11 cellular contexts compared by ENCODE assay signal in the genomic region with DNA sequence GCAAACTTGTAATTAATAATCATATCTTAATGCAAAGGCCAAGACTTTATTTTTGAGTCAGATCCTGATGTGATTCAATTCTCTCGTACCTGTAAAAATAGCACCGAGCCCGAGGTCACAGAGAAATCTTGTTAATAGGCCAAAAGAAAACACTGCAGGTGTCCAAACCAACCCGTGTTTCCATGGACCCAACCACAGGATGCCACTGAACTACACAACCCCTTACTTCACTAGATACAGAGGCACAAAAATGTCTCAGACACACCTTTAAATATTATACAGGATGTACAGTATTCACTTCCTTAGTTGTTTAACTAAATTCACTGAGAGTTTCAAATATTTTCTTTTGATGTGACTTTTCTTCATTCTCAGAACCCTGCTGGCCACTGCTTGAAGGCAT.
DNase-seq lines count a peak whose midpoint lies in the region; ATAC-seq and FAIRE-seq lines count a peak whose summit lies in the region.
"Had no signal": no experiment of that assay in that cellular context is flagged by ENCODE, and none has a peak within 500 bp of the region (broad histone marks: within the 10 kb centered on the region; RNA-seq: fewer than 3 reads in every experiment).

No MANE protein-coding gene starts in this region.

- peak; percentile 76 for FAIRE-seq in GM18507 (lab: Jason Lieb, UNC)

- H3K4me3 ChIP-seq in Karpas-422 (ENCODE audit: low read length): peak overlapping the region; percentile 51
- H3K4me3 ChIP-seq: right atrium auricular region had no signal

- no peaks in the 10 kb centered on the region for H3K9me2 ChIP-seq in Karpas-422 (replicated peaks; ENCODE audit: insufficient read depth, low read length)

- peak overlapping the region; percentile 90 for H2AFZ ChIP-seq in Karpas-422 (ENCODE audit: low read length)

- no peaks in the 10 kb centered on the region for H3K79me2 ChIP-seq in Karpas-422 (ENCODE audit: low read length)

- H3K9me3 ChIP-seq in Karpas-422 (ENCODE audit: low read length): no peaks in the 10 kb centered on the region
- H3K9me3 ChIP-seq: BE2C, right atrium auricular region had no signal

- DNase-seq in GM18507 (ENCODE audit: extremely low spot score, insufficient read length, low read depth) (peak; percentile 15), Karpas-422 (peak; percentile 76), NCI-H446 treated with DMSO at 0.1 percent for 48 hours (lab: John Stamatoyannopoulos, UW) (no peak), iPS-NIHi7 (ENCODE audit: extremely low spot score) (no peak), SW480 (ENCODE audit: low spot score) (no peak), posterior cingulate gyrus (no peak)
- DNase-seq: BE2C, H7 had no signal

- no peaks in the 10 kb centered on the region for H3K27me3 ChIP-seq in Karpas-422 (ENCODE audit: low read length)
- H3K27me3 ChIP-seq: BE2C, right atrium auricular region had no signal

- peaks cover 72% of the 10 kb centered on the region for H3K4me1 ChIP-seq in Karpas-422 (ENCODE audit: low read length)
- H3K4me1 ChIP-seq: BE2C, right atrium auricular region had no signal

- no peaks in the 10 kb centered on the region for H4K20me1 ChIP-seq in Karpas-422 (ENCODE audit: insufficient read depth, low read depth, low read length)

- H3K27ac ChIP-seq in Karpas-422 (ENCODE audit: low read length): peak overlapping the region; percentile 97
- H3K27ac ChIP-seq: right atrium auricular region had no signal

- peak; percentile 30 for ATAC-seq in GM21381 (IDR thresholded peaks at IDR 0.05; ENCODE audit: unreplicated experiment)
- peak; percentile 44 for ATAC-seq in HG02973 (IDR thresholded peaks at IDR 0.05; ENCODE audit: unreplicated experiment)

- no peaks in the 10 kb centered on the region for H3K36me3 ChIP-seq in Karpas-422 (ENCODE audit: insufficient read depth, low read length)
- H3K36me3 ChIP-seq: BE2C, right atrium auricular region had no signal

- peak overlapping the region; percentile 72 for H3K9ac ChIP-seq in Karpas-422 (ENCODE audit: low read length)

- H3K4me2 ChIP-seq in Karpas-422 (ENCODE audit: low read depth, low read length, poor library complexity, severe bottlenecking): peak overlapping the region; percentile 72

- intact Hi-C loops in posterior cingulate gyrus (cut with DNase I): no loop called here

Comparison
In these comparisons a context has a peak if more than half of its experiments do, and no peak if none do; other contexts are left out.
1. DNase-seq: peak in GM18507 (single experiment) and Karpas-422 (single experiment); none in NCI-H446 treated with DMSO at 0.1 percent for 48 hours (single experiment), iPS-NIHi7 (single experiment), SW480 (single experiment) and posterior cingulate gyrus (0 of 10).